ENCODE assay signal across 9 cellular contexts in the genomic region with DNA sequence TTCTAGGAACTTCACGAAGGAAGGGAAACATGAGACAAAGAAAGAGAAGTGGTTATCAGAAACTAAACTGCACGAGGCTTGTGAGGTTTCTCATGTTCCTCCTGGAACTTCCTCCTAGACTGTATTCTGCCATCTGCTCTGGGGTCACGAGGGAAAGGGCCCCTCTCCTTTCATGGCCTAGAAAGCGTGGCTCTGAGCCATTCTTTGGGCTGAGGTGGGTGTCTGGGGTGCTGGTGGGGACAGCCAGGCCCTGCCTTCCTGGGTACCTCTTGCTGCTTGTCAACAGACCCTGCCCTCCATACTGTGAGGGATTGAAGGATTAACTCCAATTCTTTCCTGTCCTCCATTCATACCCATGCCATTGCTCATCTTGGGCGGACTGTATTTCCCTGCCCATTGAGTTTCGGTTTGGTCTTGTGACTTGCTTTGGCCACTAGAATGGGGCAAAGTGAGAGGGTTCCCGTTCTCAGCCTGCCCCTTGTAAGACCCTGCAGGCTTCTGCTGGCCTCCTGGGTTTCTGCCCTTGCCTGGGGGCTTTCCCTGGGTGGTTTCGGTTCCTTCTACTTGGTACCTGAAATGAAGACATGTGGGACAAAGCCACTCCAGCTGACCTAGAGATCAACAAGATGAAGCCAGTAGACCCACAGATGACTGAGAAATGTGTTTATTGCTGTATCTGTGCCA. TPM values are rescaled to one million over a fixed set of nuclear protein-coding genes. Genes with fewer than 3 reads are reported as not detected.
A peak's percentile ranks its signal among the peaks of the same experiment; 100 is the strongest.
DNase-seq lines count a peak whose midpoint lies in the region; ATAC-seq, FAIRE-seq and TF ChIP-seq lines count a peak whose summit lies in the region.
"Had no signal": no experiment of that assay in that cellular context is flagged by ENCODE, and none has a peak within 500 bp of the region (broad histone marks: within the 10 kb centered on the region; RNA-seq: fewer than 3 reads in every experiment).

No MANE protein-coding gene starts in this region.

- DNase-seq in GM12891 (ENCODE audit: insufficient read length, low spot score) (no peak), NCI-H526 treated with DMSO at 0.1 percent for 48 hours (lab: John Stamatoyannopoulos, UW) (no peak), DMS153 treated with DMSO at 0.1 percent for 48 hours (lab: John Stamatoyannopoulos, UW; ENCODE audit: unreplicated experiment) (no peak), LoVo (ENCODE audit: low spot score) (no peak), NCI-H748 treated with DMSO at 0.1 percent for 48 hours (lab: John Stamatoyannopoulos, UW) (no peak)

- no peak; the same call in 1 of the 2 replicates for TF ChIP-seq POLR2A in GM12891 (IDR thresholded peaks at IDR 0.05; ENCODE audit: low read depth, low read length)

- FAIRE-seq in GM12891 (lab: Jason Lieb, UNC): peak; percentile 96

- peak; percentile 84 for ATAC-seq in GM21367 (IDR thresholded peaks at IDR 0.05; ENCODE audit: unreplicated experiment)
- ATAC-seq in HG03457 (IDR thresholded peaks at IDR 0.05; ENCODE audit: unreplicated experiment): peak; percentile 90
- peak; percentile 66 for ATAC-seq in esophagus mucosa

TF ChIP-seq in GM12891, 5 proteins besides CTCF, POLR2A, EP300 and RAD21:
- TF ChIP-seq SPI1 (IDR thresholded peaks at IDR 0.05; ENCODE audit: low read depth, low read length) (peak; percentile 98), POU2F2 (IDR thresholded peaks at IDR 0.05; ENCODE audit: low read depth, low read length) (0 out of 2 replicates have a peak, but pooled peaks have one; percentile 52), POLR2AphosphoS5 (IDR thresholded peaks at IDR 0.05; ENCODE audit: low read depth, low read length) (no peak), TAF1 (IDR thresholded peaks at IDR 0.05; ENCODE audit: low read depth, low read length) (peak; percentile 54; the same call in 1 of the 2 replicates), PAX5 (IDR thresholded peaks at IDR 0.05; ENCODE audit: insufficient read depth, low read length, severe bottlenecking) (no peak)

RNA-seq across cellular contexts. Expression of a gene that starts 14.9 kb away (rescaled TPM):
- polyA plus RNA-seq in GM12891 (2012; ENCODE audit: low read depth, missing spikeins): 4.8 TPM
- total RNA-seq in esophagus mucosa: 1.6 TPM
- polyA plus RNA-seq: fibroblast of lung had no signal

RNA-seq across cellular contexts. Expression of a gene that starts 56.4 kb away (rescaled TPM):
- 9.7 TPM for polyA plus RNA-seq in GM12891 (2012; ENCODE audit: low read depth, missing spikeins)
- 1.3 TPM for total RNA-seq in esophagus mucosa
